ENCODE assay signal across 11 cellular contexts in the genomic region with DNA sequence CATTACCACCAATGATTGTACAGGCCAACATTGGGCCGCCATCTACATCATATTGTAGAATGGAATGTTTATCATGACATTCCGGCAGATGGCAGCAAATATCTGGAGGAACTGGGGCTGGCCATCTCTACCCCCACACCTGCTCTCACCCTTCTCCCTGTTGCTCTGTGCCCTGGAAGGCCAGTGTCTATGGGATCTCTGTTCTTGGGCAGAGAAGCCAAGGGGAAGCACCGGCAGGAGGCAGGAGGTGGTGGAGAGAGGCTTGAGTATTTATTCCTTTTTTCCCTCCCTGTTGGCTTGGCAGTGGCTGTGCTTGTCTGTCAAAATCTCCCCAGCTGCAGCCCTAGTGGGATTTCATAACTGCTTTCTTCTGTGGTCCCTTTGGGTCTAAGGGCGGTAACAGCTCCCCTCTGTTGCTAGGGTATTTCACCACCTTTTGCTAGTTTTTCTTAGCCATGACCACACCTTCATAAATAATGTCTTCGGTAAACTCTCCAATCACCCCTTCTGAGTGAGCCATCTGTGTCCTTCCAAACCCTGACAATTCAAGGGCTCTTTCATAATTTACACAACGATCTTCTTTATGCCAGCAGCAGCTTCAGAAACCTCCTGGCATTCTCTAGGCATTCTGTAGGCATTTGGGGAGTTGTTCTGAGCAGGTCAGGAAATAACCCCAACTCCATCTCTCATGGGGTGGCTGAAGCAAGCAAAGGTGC.
DNase-seq lines count a peak whose midpoint lies in the region; TF ChIP-seq lines count a peak whose summit lies in the region.
"Had no signal": no experiment of that assay in that cellular context is flagged by ENCODE, and none has a peak within 500 bp of the region (broad histone marks: within the 10 kb centered on the region; RNA-seq: fewer than 3 reads in every experiment).

No MANE protein-coding gene starts in this region.

- H3K36me3 Mint-ChIP-seq in nephron (ENCODE audit: low read depth) (no peaks in the 10 kb centered on the region), CD14-positive monocyte (no peaks in the 10 kb centered on the region)
- H3K36me3 Mint-ChIP-seq: activated naive CD4-positive, alpha-beta T cell treated with anti-CD3 and anti-CD28 coated beads, Interleukin-2, amount 50 U/mL, for 24 hours had no signal

- DNase-seq in GM03348 (ENCODE audit: low spot score) (peak; percentile 29), LHCN-M2 (ENCODE audit: low read depth) (peak; percentile 31), NCI-H1417 treated with DMSO at 0.1 percent for 48 hours (lab: John Stamatoyannopoulos, UW) (no peak), activated T-cell treated with anti-CD3 and anti-CD28 coated beads for 4 hours (no peak), CD14-positive monocyte (ENCODE audit: low spot score) (no peak)
- DNase-seq in activated naive CD4-positive, alpha-beta T cell treated with anti-CD3 and anti-CD28 coated beads, Interleukin-2, amount 50 U/mL, for 16 hours, result no peak
- DNase-seq: natural killer cell had no signal

- H3K27ac Mint-ChIP-seq in nephron (no peak overlapping the region), CD14-positive monocyte (no peak overlapping the region)
- H3K27ac Mint-ChIP-seq: activated naive CD4-positive, alpha-beta T cell treated with anti-CD3 and anti-CD28 coated beads, Interleukin-2, amount 50 U/mL, for 24 hours; natural killer cell had no signal

- no peaks in the 10 kb centered on the region for H3K9me2 ChIP-seq in SU-DHL-6 (replicated peaks; ENCODE audit: insufficient read depth, low read length)

- H3K27ac ChIP-seq in SU-DHL-6 (ENCODE audit: low read depth, low read length), result no peak overlapping the region
- H3K27ac ChIP-seq: SK-N-MC had no signal

- H3F3A ChIP-seq in SU-DHL-6 (ENCODE audit: insufficient read depth), result no peaks in the 10 kb centered on the region

- TF ChIP-seq CTCF in SU-DHL-6 (IDR thresholded peaks at IDR 0.05; ENCODE audit: insufficient read depth, low read length, poor library complexity, severe bottlenecking), result peak; percentile 18
- TF ChIP-seq CTCF in nephron (IDR thresholded peaks at IDR 0.05; ENCODE audit: unreplicated experiment in 3 of 3), result peak; percentile 13 to 41 (median 22)
- no peak for TF ChIP-seq CTCF in CD14-positive monocyte (IDR thresholded peaks at IDR 0.05)

- H3K4me3 ChIP-seq in SU-DHL-6 (ENCODE audit: insufficient read depth, low read length, poor library complexity, severe bottlenecking), result no peak overlapping the region
- H3K4me3 ChIP-seq: SK-N-MC had no signal

- H2AFZ ChIP-seq in SU-DHL-6 (ENCODE audit: low read depth, low read length, severe bottlenecking), result no peak overlapping the region

- H3K4me2 ChIP-seq in SU-DHL-6 (ENCODE audit: low read depth, low read length, poor library complexity, severe bottlenecking), result no peak overlapping the region

- H4K20me1 ChIP-seq in SU-DHL-6 (ENCODE audit: low read depth, low read length), result no peaks in the 10 kb centered on the region

- peaks cover 8% of the 10 kb centered on the region; the same call in 1 of the 2 replicates for H3K9me3 ChIP-seq in SU-DHL-6 (ENCODE audit: insufficient read depth, low read length)

- H3K4me3 Mint-ChIP-seq in nephron, result no peak overlapping the region
- no peak overlapping the region for H3K4me3 Mint-ChIP-seq in CD14-positive monocyte
- H3K4me3 Mint-ChIP-seq: activated naive CD4-positive, alpha-beta T cell treated with anti-CD3 and anti-CD28 coated beads, Interleukin-2, amount 50 U/mL, for 24 hours; natural killer cell had no signal

- intact Hi-C loops in CD14-positive monocyte (cut with micrococcal nuclease), result no loop called here

- H3K27me3 Mint-ChIP-seq in nephron (ENCODE audit: low read depth), result peaks cover 45% of the 10 kb centered on the region
- H3K27me3 Mint-ChIP-seq in CD14-positive monocyte (ENCODE audit: low read depth in 3 of 3), result peaks cover 0 to 8% (median 3%) of the 10 kb centered on the region in 3 donors

- H3K9ac ChIP-seq in SU-DHL-6 (ENCODE audit: low read length), result no peak overlapping the region

- no peaks in the 10 kb centered on the region for H3K36me3 ChIP-seq in SU-DHL-6 (ENCODE audit: low read length)

- no peaks in the 10 kb centered on the region for H3K79me2 ChIP-seq in SU-DHL-6 (ENCODE audit: insufficient read depth, low read length)

- 0 out of 2 replicates have a peak, but pooled peaks cover 3% of the 10 kb centered on the region for H3K27me3 ChIP-seq in SU-DHL-6 (ENCODE audit: low read length)

- H3K9me3 Mint-ChIP-seq in nephron (no peaks in the 10 kb centered on the region), CD14-positive monocyte (peaks cover 3 to 18% (median 10%) of the 10 kb centered on the region in 7 donors)
- H3K9me3 Mint-ChIP-seq: activated naive CD4-positive, alpha-beta T cell treated with anti-CD3 and anti-CD28 coated beads, Interleukin-2, amount 50 U/mL, for 24 hours; natural killer cell had no signal

- H3K4me1 Mint-ChIP-seq in nephron (peaks cover 7% of the 10 kb centered on the region), CD14-positive monocyte (no peaks in the 10 kb centered on the region)
- H3K4me1 Mint-ChIP-seq: activated naive CD4-positive, alpha-beta T cell treated with anti-CD3 and anti-CD28 coated beads, Interleukin-2, amount 50 U/mL, for 24 hours; natural killer cell had no signal

Comparison
In these comparisons a context has a peak if more than half of its experiments do, and no peak if none do; other contexts are left out.
1. DNase-seq: peak in GM03348 (single experiment) and LHCN-M2 (single experiment); none in NCI-H1417 treated with DMSO at 0.1 percent for 48 hours (single experiment), activated naive CD4-positive, alpha-beta T cell treated with anti-CD3 and anti-CD28 coated beads, Interleukin-2, amount 50 U/mL, for 16 hours (single experiment), activated T-cell treated with anti-CD3 and anti-CD28 coated beads for 4 hours (single experiment) and CD14-positive monocyte (single experiment).